9 cellular contexts compared by ENCODE assay signal in the genomic region with DNA sequence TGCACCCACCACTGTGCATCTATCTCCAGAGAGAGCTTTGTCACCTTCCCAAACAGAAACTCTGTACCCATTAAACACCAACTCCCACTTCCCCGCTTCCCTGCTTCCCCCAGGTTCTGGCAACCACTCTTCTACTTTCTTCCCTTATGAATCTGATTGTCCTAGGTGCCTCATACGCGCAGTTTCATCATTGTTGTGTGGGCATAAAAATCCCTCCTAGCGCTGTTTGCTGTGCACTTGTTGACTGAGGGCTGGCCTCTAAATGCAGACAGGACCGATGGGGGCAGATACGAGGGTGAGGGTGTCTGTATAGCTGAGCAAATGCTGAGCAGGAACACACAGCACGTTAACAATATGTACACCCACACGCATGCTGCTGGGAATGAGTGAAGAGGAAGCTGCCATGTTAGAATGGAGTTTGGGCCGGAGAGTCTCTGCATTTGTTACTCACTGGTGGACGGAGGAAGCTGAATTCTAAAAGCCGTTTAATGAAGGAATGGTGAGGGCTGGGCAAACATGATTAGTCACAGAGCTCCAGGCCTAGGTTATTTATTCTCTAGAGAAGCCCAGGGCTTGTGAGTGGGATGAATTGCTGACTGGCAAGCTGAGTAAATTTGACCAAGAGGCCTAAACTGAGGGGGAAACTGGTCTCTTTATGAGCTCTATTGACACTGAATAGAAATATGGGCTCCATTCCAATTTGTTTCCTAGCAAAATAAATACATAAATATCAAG.
DNase-seq lines count a peak whose midpoint lies in the region; ATAC-seq and TF ChIP-seq lines count a peak whose summit lies in the region.
"Had no signal": no experiment of that assay in that cellular context is flagged by ENCODE, and none has a peak within 500 bp of the region (broad histone marks: within the 10 kb centered on the region; RNA-seq: fewer than 3 reads in every experiment).

No MANE protein-coding gene starts in this region.

- H3K18ac ChIP-seq in neuronal stem cell (ENCODE audit: low read length): no peak overlapping the region

- no peaks in the 10 kb centered on the region for H3K9me3 ChIP-seq in neuronal stem cell (replicated peaks in 1 of 2; ENCODE audit: control insufficient read depth in 2 of 2, insufficient read depth in 1 of 2, low read depth in 1 of 2, low read length in 2 of 2)

- no peak overlapping the region for H2BK12ac ChIP-seq in neuronal stem cell (ENCODE audit: low read length)

- ATAC-seq in HG03135 (IDR thresholded peaks at IDR 0.05; ENCODE audit: unreplicated experiment): no peak
- ATAC-seq in HG03196 (IDR thresholded peaks at IDR 0.05; ENCODE audit: unreplicated experiment): no peak

- no peak overlapping the region for H3K14ac ChIP-seq in neuronal stem cell (ENCODE audit: low read length)

- peak; percentile 99 for DNase-seq in DMS53 (lab: John Stamatoyannopoulos, UW)
- DNase-seq in NCI-H2196 treated with DMSO at 0.1 percent for 48 hours (lab: John Stamatoyannopoulos, UW; ENCODE audit: unreplicated experiment): peak; percentile 69
- peak; percentile 72 for DNase-seq in epithelial cell of esophagus (ENCODE audit: low read depth)
- no peak for DNase-seq in neuronal stem cell (ENCODE audit: low spot score)
- DNase-seq in pons (ENCODE audit: low spot score): no peak
- DNase-seq in central memory CD4-positive, alpha-beta T cell: no peak
- DNase-seq: stimulated activated CD4-positive, alpha-beta T cell treated with anti-CD3 and anti-CD28 coated beads, Interleukin-2, amount 100 ng/mL, for 48 hours had no signal

- H2BK15ac ChIP-seq in neuronal stem cell (ENCODE audit: low read length): no peak overlapping the region

- H3K4me3 ChIP-seq in epithelial cell of esophagus (ENCODE audit: low read length): no peak overlapping the region
- no peak overlapping the region for H3K4me3 ChIP-seq in neuronal stem cell (ENCODE audit: low read length in 2 of 2)

- no peak overlapping the region for H2BK120ac ChIP-seq in neuronal stem cell (ENCODE audit: low read depth, low read length)

- H3K27ac ChIP-seq in neuronal stem cell (replicated peaks; ENCODE audit: low read length): peak overlapping the region; percentile 0

- H3K36me3 ChIP-seq in neuronal stem cell (replicated peaks in 1 of 2; ENCODE audit: control insufficient read depth in 2 of 2, insufficient read depth in 2 of 2, low read length in 2 of 2): no peaks in the 10 kb centered on the region

- no peak overlapping the region for H3K23ac ChIP-seq in neuronal stem cell (ENCODE audit: low read depth, low read length, poor library complexity)

- H3K79me1 ChIP-seq in neuronal stem cell (ENCODE audit: low read depth, low read length): no peaks in the 10 kb centered on the region

- WGBS in neuronal stem cell (ENCODE audit: extremely low coverage in 2 of 2, insufficient read length in 2 of 2, insufficient replicate concordance in 1 of 2), 2 donors: no CpG with 5 or more reads among the region's 11 CpGs

- peak overlapping the region; percentile 63 for H2AFZ ChIP-seq in neuronal stem cell (ENCODE audit: low read length)

- H2BK5ac ChIP-seq in neuronal stem cell (ENCODE audit: low read length): no peak overlapping the region

- no peaks in the 10 kb centered on the region for H3K27me3 ChIP-seq in neuronal stem cell (ENCODE audit: control insufficient read depth in 3 of 3, insufficient read depth in 3 of 3, low read depth in 1 of 3, low read length in 3 of 3)

- H3K9ac ChIP-seq in neuronal stem cell (ENCODE audit: low read depth, low read length, poor library complexity): no peak overlapping the region

- H4K8ac ChIP-seq in neuronal stem cell (ENCODE audit: low read depth, low read length): no peak overlapping the region

- no peak overlapping the region for H4K91ac ChIP-seq in neuronal stem cell (ENCODE audit: low read depth, low read length, poor library complexity)

- H3K4me2 ChIP-seq in neuronal stem cell (ENCODE audit: insufficient read depth, low read length, poor library complexity, severe bottlenecking): no peak overlapping the region

- peaks cover 0 to 6% of the 10 kb centered on the region in 2 donors for H3K4me1 ChIP-seq in neuronal stem cell (ENCODE audit: control insufficient read depth in 2 of 2, insufficient read depth in 1 of 2, low read depth in 1 of 2, low read length in 2 of 2)

- no peak for TF ChIP-seq CTCF in epithelial cell of esophagus (IDR thresholded peaks at IDR 0.05; ENCODE audit: insufficient read depth, low read depth, low read length, missing control alignments)

- H3K4ac ChIP-seq in neuronal stem cell (ENCODE audit: low read length): no peak overlapping the region

- no peak overlapping the region for H2AK5ac ChIP-seq in neuronal stem cell (ENCODE audit: low read depth, low read length)

Comparison
In these comparisons a context has a peak if more than half of its experiments do, and no peak if none do; other contexts are left out.
1. DNase-seq: peak in DMS53 (single experiment), NCI-H2196 treated with DMSO at 0.1 percent for 48 hours (single experiment) and epithelial cell of esophagus (single experiment); none in neuronal stem cell (single experiment), pons (single experiment) and central memory CD4-positive, alpha-beta T cell (single experiment).